ENCODE assay signal across 1 cellular context in the genomic region with DNA sequence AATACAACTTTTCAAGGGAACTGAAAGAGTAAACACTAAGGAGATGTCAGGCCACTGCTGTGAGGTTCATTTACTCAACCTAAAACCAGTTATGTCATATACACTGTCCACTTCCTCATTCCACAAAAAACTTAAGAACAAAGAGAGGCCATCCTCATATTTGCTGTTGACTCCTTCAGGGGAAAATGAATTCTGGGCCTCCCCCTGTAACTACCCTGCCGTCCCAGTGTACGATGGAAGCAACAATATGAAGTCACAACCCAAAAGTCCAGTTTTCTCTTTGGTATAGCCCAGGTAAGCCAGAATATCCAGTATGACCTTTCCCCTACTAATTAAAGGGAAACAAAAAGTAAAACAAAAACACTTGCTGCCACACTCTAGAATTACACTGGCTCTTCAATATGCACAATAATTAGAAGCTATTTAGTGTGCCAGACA.
TF ChIP-seq lines count a peak whose summit lies in the region.

No MANE protein-coding gene starts in this region.

TF ChIP-seq in GM12878, 131 proteins besides CTCF, POLR2A, EP300 and RAD21 (continued from another document and continues in another):
- TF ChIP-seq, protein P1, sequence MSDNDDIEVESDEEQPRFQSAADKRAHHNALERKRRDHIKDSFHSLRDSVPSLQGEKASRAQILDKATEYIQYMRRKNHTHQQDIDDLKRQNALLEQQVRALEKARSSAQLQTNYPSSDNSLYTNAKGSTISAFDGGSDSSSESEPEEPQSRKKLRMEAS (IDR thresholded peaks at IDR 0.05; ENCODE audit: low read depth, low read length): no peak
- no peak for TF ChIP-seq EZH2 (IDR thresholded peaks at IDR 0.05; ENCODE audit: borderline replicate concordance, control insufficient read depth, low read depth, low read length)
- TF ChIP-seq, protein P2, sequence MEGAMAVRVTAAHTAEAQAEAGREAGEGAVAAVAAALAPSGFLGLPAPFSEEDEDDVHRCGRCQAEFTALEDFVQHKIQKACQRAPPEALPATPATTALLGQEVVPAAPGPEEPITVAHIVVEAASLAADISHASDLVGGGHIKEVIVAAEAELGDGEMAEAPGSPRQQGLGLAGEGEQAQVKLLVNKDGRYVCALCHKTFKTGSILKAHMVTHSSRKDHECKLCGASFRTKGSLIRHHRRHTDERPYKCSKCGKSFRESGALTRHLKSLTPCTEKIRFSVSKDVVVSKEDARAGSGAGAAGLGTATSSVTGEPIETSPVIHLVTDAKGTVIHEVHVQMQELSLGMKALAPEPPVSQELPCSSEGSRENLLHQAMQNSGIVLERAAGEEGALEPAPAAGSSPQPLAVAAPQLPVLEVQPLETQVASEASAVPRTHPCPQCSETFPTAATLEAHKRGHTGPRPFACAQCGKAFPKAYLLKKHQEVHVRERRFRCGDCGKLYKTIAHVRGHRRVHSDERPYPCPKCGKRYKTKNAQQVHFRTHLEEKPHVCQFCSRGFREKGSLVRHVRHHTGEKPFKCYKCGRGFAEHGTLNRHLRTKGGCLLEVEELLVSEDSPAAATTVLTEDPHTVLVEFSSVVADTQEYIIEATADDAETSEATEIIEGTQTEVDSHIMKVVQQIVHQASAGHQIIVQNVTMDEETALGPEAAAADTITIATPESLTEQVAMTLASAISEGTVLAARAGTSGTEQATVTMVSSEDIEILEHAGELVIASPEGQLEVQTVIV (IDR thresholded peaks at IDR 0.05; ENCODE audit: borderline replicate concordance, partially characterized antibody): no peak
- no peak for TF ChIP-seq SUPT20H (IDR thresholded peaks at IDR 0.05; ENCODE audit: borderline replicate concordance, control insufficient read depth, low read depth, low read length)
- no peak for TF ChIP-seq KDM1A (IDR thresholded peaks at IDR 0.05; ENCODE audit: borderline replicate concordance)
- no peak for TF ChIP-seq NRF1 (conservative IDR thresholded peaks at IDR 0.05; ENCODE audit: low read depth, low read length)
- TF ChIP-seq POU2F2 (IDR thresholded peaks at IDR 0.05; ENCODE audit: borderline replicate concordance, low read depth, low read length): no peak
- TF ChIP-seq, protein P3, sequence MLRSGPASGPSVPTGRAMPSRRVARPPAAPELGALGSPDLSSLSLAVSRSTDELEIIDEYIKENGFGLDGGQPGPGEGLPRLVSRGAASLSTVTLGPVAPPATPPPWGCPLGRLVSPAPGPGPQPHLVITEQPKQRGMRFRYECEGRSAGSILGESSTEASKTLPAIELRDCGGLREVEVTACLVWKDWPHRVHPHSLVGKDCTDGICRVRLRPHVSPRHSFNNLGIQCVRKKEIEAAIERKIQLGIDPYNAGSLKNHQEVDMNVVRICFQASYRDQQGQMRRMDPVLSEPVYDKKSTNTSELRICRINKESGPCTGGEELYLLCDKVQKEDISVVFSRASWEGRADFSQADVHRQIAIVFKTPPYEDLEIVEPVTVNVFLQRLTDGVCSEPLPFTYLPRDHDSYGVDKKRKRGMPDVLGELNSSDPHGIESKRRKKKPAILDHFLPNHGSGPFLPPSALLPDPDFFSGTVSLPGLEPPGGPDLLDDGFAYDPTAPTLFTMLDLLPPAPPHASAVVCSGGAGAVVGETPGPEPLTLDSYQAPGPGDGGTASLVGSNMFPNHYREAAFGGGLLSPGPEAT (IDR thresholded peaks at IDR 0.05; ENCODE audit: low read depth): peak; percentile 92
- TF ChIP-seq, protein P4, sequence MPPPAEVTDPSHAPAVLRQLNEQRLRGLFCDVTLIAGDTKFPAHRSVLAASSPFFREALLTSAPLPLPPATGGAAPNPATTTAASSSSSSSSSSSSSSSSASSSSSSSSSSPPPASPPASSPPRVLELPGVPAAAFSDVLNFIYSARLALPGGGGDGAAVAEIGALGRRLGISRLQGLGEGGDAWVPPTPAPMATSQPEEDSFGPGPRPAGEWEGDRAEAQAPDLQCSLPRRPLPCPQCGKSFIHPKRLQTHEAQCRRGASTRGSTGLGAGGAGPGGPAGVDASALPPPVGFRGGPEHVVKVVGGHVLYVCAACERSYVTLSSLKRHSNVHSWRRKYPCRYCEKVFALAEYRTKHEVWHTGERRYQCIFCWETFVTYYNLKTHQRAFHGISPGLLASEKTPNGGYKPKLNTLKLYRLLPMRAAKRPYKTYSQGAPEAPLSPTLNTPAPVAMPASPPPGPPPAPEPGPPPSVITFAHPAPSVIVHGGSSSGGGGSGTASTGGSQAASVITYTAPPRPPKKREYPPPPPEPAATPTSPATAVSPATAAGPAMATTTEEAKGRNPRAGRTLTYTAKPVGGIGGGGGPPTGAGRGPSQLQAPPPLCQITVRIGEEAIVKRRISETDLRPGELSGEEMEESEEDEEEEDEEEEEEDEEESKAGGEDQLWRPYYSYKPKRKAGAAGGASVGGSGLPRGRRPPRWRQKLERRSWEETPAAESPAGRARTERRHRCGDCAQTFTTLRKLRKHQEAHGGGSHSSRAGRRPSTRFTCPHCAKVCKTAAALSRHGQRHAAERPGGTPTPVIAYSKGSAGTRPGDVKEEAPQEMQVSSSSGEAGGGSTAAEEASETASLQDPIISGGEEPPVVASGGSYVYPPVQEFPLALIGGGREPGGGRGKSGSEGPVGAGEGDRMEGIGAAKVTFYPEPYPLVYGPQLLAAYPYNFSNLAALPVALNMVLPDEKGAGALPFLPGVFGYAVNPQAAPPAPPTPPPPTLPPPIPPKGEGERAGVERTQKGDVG (CRISPR knock-in tag; IDR thresholded peaks at IDR 0.05): no peak
- TF ChIP-seq, protein P5, sequence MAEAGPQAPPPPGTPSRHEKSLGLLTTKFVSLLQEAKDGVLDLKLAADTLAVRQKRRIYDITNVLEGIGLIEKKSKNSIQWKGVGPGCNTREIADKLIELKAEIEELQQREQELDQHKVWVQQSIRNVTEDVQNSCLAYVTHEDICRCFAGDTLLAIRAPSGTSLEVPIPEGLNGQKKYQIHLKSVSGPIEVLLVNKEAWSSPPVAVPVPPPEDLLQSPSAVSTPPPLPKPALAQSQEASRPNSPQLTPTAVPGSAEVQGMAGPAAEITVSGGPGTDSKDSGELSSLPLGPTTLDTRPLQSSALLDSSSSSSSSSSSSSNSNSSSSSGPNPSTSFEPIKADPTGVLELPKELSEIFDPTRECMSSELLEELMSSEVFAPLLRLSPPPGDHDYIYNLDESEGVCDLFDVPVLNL (IDR thresholded peaks at IDR 0.05; ENCODE audit: low read depth, low read length): no peak
- 0 out of 2 replicates have a peak, but pooled peaks have one; percentile 31 for TF ChIP-seq PML (IDR thresholded peaks at IDR 0.05; ENCODE audit: low read length)
- TF ChIP-seq, protein P6, sequence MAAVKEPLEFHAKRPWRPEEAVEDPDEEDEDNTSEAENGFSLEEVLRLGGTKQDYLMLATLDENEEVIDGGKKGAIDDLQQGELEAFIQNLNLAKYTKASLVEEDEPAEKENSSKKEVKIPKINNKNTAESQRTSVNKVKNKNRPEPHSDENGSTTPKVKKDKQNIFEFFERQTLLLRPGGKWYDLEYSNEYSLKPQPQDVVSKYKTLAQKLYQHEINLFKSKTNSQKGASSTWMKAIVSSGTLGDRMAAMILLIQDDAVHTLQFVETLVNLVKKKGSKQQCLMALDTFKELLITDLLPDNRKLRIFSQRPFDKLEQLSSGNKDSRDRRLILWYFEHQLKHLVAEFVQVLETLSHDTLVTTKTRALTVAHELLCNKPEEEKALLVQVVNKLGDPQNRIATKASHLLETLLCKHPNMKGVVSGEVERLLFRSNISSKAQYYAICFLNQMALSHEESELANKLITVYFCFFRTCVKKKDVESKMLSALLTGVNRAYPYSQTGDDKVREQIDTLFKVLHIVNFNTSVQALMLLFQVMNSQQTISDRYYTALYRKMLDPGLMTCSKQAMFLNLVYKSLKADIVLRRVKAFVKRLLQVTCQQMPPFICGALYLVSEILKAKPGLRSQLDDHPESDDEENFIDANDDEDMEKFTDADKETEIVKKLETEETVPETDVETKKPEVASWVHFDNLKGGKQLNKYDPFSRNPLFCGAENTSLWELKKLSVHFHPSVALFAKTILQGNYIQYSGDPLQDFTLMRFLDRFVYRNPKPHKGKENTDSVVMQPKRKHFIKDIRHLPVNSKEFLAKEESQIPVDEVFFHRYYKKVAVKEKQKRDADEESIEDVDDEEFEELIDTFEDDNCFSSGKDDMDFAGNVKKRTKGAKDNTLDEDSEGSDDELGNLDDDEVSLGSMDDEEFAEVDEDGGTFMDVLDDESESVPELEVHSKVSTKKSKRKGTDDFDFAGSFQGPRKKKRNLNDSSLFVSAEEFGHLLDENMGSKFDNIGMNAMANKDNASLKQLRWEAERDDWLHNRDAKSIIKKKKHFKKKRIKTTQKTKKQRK (IDR thresholded peaks at IDR 0.05; ENCODE audit: low read depth, low read length): no peak; the same call in 1 of the 2 replicates
- TF ChIP-seq RUNX3 (IDR thresholded peaks at IDR 0.05; ENCODE audit: low read length): peak; percentile 82
- peak; percentile 48 for TF ChIP-seq MXI1 (IDR thresholded peaks at IDR 0.05; ENCODE audit: low read depth, low read length)
- TF ChIP-seq SPI1 (IDR thresholded peaks at IDR 0.05; ENCODE audit: borderline replicate concordance, insufficient read depth, low read depth, low read length): peak; percentile 99
- TF ChIP-seq, protein P7, sequence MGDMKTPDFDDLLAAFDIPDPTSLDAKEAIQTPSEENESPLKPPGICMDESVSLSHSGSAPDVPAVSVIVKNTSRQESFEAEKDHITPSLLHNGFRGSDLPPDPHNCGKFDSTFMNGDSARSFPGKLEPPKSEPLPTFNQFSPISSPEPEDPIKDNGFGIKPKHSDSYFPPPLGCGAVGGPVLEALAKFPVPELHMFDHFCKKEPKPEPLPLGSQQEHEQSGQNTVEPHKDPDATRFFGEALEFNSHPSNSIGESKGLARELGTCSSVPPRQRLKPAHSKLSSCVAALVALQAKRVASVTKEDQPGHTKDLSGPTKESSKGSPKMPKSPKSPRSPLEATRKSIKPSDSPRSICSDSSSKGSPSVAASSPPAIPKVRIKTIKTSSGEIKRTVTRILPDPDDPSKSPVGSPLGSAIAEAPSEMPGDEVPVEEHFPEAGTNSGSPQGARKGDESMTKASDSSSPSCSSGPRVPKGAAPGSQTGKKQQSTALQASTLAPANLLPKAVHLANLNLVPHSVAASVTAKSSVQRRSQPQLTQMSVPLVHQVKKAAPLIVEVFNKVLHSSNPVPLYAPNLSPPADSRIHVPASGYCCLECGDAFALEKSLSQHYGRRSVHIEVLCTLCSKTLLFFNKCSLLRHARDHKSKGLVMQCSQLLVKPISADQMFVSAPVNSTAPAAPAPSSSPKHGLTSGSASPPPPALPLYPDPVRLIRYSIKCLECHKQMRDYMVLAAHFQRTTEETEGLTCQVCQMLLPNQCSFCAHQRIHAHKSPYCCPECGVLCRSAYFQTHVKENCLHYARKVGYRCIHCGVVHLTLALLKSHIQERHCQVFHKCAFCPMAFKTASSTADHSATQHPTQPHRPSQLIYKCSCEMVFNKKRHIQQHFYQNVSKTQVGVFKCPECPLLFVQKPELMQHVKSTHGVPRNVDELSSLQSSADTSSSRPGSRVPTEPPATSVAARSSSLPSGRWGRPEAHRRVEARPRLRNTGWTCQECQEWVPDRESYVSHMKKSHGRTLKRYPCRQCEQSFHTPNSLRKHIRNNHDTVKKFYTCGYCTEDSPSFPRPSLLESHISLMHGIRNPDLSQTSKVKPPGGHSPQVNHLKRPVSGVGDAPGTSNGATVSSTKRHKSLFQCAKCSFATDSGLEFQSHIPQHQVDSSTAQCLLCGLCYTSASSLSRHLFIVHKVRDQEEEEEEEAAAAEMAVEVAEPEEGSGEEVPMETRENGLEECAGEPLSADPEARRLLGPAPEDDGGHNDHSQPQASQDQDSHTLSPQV (IDR thresholded peaks at IDR 0.05): 0 out of 2 replicates have a peak, but pooled peaks have one; percentile 11
- no peak for TF ChIP-seq MYC (IDR thresholded peaks at IDR 0.05; ENCODE audit: insufficient read depth, insufficient read length, insufficient replicate concordance, low read length, severe bottlenecking)
- peak; percentile 91 for TF ChIP-seq NR2F1 (conservative IDR thresholded peaks at IDR 0.05)
- no peak for TF ChIP-seq CBX3 (IDR thresholded peaks at IDR 0.05; ENCODE audit: borderline replicate concordance, low read depth)
- peak; percentile 77; the same call in 1 of the 2 replicates for TF ChIP-seq BACH1 (IDR thresholded peaks at IDR 0.05; ENCODE audit: borderline replicate concordance)
- TF ChIP-seq DPF2 (IDR thresholded peaks at IDR 0.05): peak; percentile 98
- no peak for TF ChIP-seq NR2C2 (IDR thresholded peaks at IDR 0.05; ENCODE audit: borderline replicate concordance, control insufficient read depth, insufficient read length, low read depth)
- no peak for TF ChIP-seq RELA (IDR thresholded peaks at IDR 0.05; ENCODE audit: borderline replicate concordance, partially characterized antibody)
- no peak for TF ChIP-seq TCF3 (IDR thresholded peaks at IDR 0.05; ENCODE audit: borderline replicate concordance, insufficient read depth, low read depth, low read length)
- no peak for TF ChIP-seq MYB (IDR thresholded peaks at IDR 0.05; ENCODE audit: borderline replicate concordance, low read depth, low read length)
- TF ChIP-seq CREB1 (IDR thresholded peaks at IDR 0.05; ENCODE audit: low read depth): peak; percentile 72
- TF ChIP-seq, protein P8, sequence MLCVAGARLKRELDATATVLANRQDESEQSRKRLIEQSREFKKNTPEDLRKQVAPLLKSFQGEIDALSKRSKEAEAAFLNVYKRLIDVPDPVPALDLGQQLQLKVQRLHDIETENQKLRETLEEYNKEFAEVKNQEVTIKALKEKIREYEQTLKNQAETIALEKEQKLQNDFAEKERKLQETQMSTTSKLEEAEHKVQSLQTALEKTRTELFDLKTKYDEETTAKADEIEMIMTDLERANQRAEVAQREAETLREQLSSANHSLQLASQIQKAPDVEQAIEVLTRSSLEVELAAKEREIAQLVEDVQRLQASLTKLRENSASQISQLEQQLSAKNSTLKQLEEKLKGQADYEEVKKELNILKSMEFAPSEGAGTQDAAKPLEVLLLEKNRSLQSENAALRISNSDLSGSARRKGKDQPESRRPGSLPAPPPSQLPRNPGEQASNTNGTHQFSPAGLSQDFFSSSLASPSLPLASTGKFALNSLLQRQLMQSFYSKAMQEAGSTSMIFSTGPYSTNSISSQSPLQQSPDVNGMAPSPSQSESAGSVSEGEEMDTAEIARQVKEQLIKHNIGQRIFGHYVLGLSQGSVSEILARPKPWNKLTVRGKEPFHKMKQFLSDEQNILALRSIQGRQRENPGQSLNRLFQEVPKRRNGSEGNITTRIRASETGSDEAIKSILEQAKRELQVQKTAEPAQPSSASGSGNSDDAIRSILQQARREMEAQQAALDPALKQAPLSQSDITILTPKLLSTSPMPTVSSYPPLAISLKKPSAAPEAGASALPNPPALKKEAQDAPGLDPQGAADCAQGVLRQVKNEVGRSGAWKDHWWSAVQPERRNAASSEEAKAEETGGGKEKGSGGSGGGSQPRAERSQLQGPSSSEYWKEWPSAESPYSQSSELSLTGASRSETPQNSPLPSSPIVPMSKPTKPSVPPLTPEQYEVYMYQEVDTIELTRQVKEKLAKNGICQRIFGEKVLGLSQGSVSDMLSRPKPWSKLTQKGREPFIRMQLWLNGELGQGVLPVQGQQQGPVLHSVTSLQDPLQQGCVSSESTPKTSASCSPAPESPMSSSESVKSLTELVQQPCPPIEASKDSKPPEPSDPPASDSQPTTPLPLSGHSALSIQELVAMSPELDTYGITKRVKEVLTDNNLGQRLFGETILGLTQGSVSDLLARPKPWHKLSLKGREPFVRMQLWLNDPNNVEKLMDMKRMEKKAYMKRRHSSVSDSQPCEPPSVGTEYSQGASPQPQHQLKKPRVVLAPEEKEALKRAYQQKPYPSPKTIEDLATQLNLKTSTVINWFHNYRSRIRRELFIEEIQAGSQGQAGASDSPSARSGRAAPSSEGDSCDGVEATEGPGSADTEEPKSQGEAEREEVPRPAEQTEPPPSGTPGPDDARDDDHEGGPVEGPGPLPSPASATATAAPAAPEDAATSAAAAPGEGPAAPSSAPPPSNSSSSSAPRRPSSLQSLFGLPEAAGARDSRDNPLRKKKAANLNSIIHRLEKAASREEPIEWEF (IDR thresholded peaks at IDR 0.05; ENCODE audit: insufficient replicate concordance, low read depth, low read length): no peak
- no peak for TF ChIP-seq POLR2AphosphoS2 (IDR thresholded peaks at IDR 0.05; ENCODE audit: low read depth, low read length)
